ENCODE assay signal across 9 cellular contexts in the genomic region with DNA sequence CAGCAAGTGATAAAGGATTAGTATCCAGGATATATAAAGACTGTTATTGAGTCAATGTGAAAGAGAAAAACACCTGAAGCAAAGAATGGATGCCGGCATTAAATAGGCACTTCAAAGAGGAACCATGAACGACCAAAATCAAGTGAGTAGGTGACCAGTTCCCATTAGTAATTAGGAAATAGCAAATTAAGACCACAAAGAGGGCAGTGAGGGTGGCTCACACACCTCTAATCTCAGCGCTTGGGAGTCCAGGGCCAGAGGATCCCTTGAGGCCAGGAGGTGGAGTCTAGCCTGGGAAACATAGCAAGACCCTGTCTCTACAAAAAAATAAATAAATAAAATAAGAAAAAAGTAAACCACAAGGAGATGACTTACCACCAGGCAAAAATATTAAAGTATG. TPM values are rescaled to one million over a fixed set of nuclear protein-coding genes. Genes with fewer than 3 reads are reported as not detected.
A peak's percentile ranks its signal among the peaks of the same experiment; 100 is the strongest.
DNase-seq lines count a peak whose midpoint lies in the region; ATAC-seq, FAIRE-seq and TF ChIP-seq lines count a peak whose summit lies in the region.
"Had no signal": no experiment of that assay in that cellular context is flagged by ENCODE, and none has a peak within 500 bp of the region (broad histone marks: within the 10 kb centered on the region; RNA-seq: fewer than 3 reads in every experiment).

No MANE protein-coding gene starts in this region.

- H3K4me1 ChIP-seq in cardiac muscle cell (ENCODE audit: low read depth) (no peaks in the 10 kb centered on the region), HepG2 (ENCODE audit: insufficient read depth, low read length) (no peaks in the 10 kb centered on the region), upper lobe of right lung (peaks cover 13% of the 10 kb centered on the region)

- H3K9me3 ChIP-seq in cardiac muscle cell (ENCODE audit: low read depth) (no peaks in the 10 kb centered on the region), HepG2 (ENCODE audit: low read length) (no peaks in the 10 kb centered on the region), upper lobe of right lung (no peaks in the 10 kb centered on the region)

- H3K4me1 Mint-ChIP-seq in activated T-helper 2 cell treated with anti-CD3 and anti-CD28 coated beads, Interferon-gamma antibody, Interleukin-2, Interleukin-4, amounts not matched to agents 10 μg/mL and 5 μg/mL and 100 μg/mL, durations not matched to agents 14 hours and 24 hours and 36 hours (ENCODE audit: low read depth) = peaks cover 22% of the 10 kb centered on the region

- H3K79me2 ChIP-seq in HepG2 (ENCODE audit: insufficient read depth, low read length) = no peaks in the 10 kb centered on the region

- no peak overlapping the region for H2AFZ ChIP-seq in HepG2 (ENCODE audit: low read length)

- POLR2A ChIA-PET in HepG2 (lab: Yijun Ruan, JAX) = no interaction called here

- TF ChIP-seq CTCF in cardiac muscle cell (IDR thresholded peaks at IDR 0.05; ENCODE audit: low read depth, low read length) (no peak), HepG2 (CRISPR knock-in tag; IDR thresholded peaks at IDR 0.05) (no peak), upper lobe of right lung (IDR thresholded peaks at IDR 0.05) (no peak)

- peaks cover 28% of the 10 kb centered on the region for H3K27me3 ChIP-seq in cardiac muscle cell
- H3K27me3 ChIP-seq in HepG2 (ENCODE audit: control insufficient read depth in 1 of 2, insufficient read depth in 2 of 2, low read length in 2 of 2) = peaks cover 4 to 67% of the 10 kb centered on the region in 2 experiments; a peak in 4 of 5 replicates
- no peaks in the 10 kb centered on the region for H3K27me3 ChIP-seq in upper lobe of right lung

- peaks cover 20% of the 10 kb centered on the region for H3K27me3 Mint-ChIP-seq in activated T-helper 2 cell treated with anti-CD3 and anti-CD28 coated beads, Interferon-gamma antibody, Interleukin-2, Interleukin-4, amounts not matched to agents 10 μg/mL and 5 μg/mL and 100 μg/mL, durations not matched to agents 14 hours and 24 hours and 36 hours (ENCODE audit: low read depth)

- no TSS peak for BruUV-seq in HepG2 (replicated peaks; lab: Mats Ljungman, UMichigan)

- no peaks in the 10 kb centered on the region for H4K20me1 ChIP-seq in HepG2 (ENCODE audit: insufficient read depth, low read length)

- H3K36me3 ChIP-seq in cardiac muscle cell (no peaks in the 10 kb centered on the region), HepG2 (replicated peaks in 1 of 2; ENCODE audit: control insufficient read depth in 1 of 2, insufficient read depth in 2 of 2, low read length in 2 of 2) (no peaks in the 10 kb centered on the region), upper lobe of right lung (no peaks in the 10 kb centered on the region)

- no peak for DNase-seq in cardiac muscle cell (ENCODE audit: low read depth in 1 of 2, low spot score in 1 of 2)
- DNase-seq in left ventricle myocardium superior = no peak
- DNase-seq in activated T-helper 2 cell treated with anti-CD3 and anti-CD28 coated beads, Interferon-gamma antibody, Interleukin-2, Interleukin-4, amounts not matched to agents 10 μg/mL and 5 μg/mL and 100 μg/mL, durations not matched to agents 14 hours and 24 hours and 36 hours (ENCODE audit: low spot score) = no peak
- DNase-seq in HepG2 (ENCODE audit: low spot score) = no peak
- DNase-seq in upper lobe of right lung = no peak
- DNase-seq in AG20443 (ENCODE audit: low spot score) = no peak
- DNase-seq in kidney tubule cell (ENCODE audit: low spot score) = no peak

- in situ Hi-C loops in HepG2 (cut with HindIII; ENCODE audit: extremely low pct_ligation_motif_present, low pct_unique_long_range_greater_than_20kb) = loop anchor here (10.0 kb wide), 1 partner anchor 180 kb away; no protein-coding TSS in a partner anchor

- 0 out of 2 replicates have a peak overlapping the region, but pooled peaks have one; percentile 77 for H3K4me2 ChIP-seq in HepG2 (ENCODE audit: low read depth, low read length)

- TF ChIP-seq POLR2A in HepG2 (IDR thresholded peaks at IDR 0.05; ENCODE audit: insufficient read depth in 1 of 2, low read depth in 2 of 2, low read length in 2 of 2) = no peak

- no peak for FAIRE-seq in HepG2 (lab: Jason Lieb, UNC)

- H3K36me3 Mint-ChIP-seq in activated T-helper 2 cell treated with anti-CD3 and anti-CD28 coated beads, Interferon-gamma antibody, Interleukin-2, Interleukin-4, amounts not matched to agents 10 μg/mL and 5 μg/mL and 100 μg/mL, durations not matched to agents 14 hours and 24 hours and 36 hours (ENCODE audit: low read depth) = no peaks in the 10 kb centered on the region

- TF ChIP-seq RAD21 in HepG2 (CRISPR knock-in tag; IDR thresholded peaks at IDR 0.05) = no peak

- H3K4me3 Mint-ChIP-seq in activated T-helper 2 cell treated with anti-CD3 and anti-CD28 coated beads, Interferon-gamma antibody, Interleukin-2, Interleukin-4, amounts not matched to agents 10 μg/mL and 5 μg/mL and 100 μg/mL, durations not matched to agents 14 hours and 24 hours and 36 hours (ENCODE audit: low read depth) = peak overlapping the region; percentile 79

- no peak overlapping the region for H3K27ac ChIP-seq in cardiac muscle cell
- H3K27ac ChIP-seq in HepG2 (ENCODE audit: extremely low read length, insufficient read depth, low read length) = no peak overlapping the region
- no peak overlapping the region for H3K27ac ChIP-seq in upper lobe of right lung

- TF ChIP-seq EP300 in HepG2 (IDR thresholded peaks at IDR 0.05; ENCODE audit: low read depth in 2 of 2, low read length in 2 of 2) = no peak
- TF ChIP-seq EP300 in HepG2 (CRISPR knock-in tag; IDR thresholded peaks at IDR 0.05; ENCODE audit: borderline replicate concordance) = no peak

- no peak for ATAC-seq in left ventricle myocardium superior
- no peak for ATAC-seq in HepG2
- ATAC-seq in upper lobe of right lung = no peak
- ATAC-seq in HG03108 (IDR thresholded peaks at IDR 0.05; ENCODE audit: unreplicated experiment) = no peak

- no peaks in the 10 kb centered on the region for H3K9me3 Mint-ChIP-seq in activated T-helper 2 cell treated with anti-CD3 and anti-CD28 coated beads, Interferon-gamma antibody, Interleukin-2, Interleukin-4, amounts not matched to agents 10 μg/mL and 5 μg/mL and 100 μg/mL, durations not matched to agents 14 hours and 24 hours and 36 hours

- CTCF ChIA-PET in HepG2 (lab: Yijun Ruan, JAX; ENCODE audit: low intra/inter-chr PET ratio, low total read pairs) = no interaction called here

- H3K27ac Mint-ChIP-seq in activated T-helper 2 cell treated with anti-CD3 and anti-CD28 coated beads, Interferon-gamma antibody, Interleukin-2, Interleukin-4, amounts not matched to agents 10 μg/mL and 5 μg/mL and 100 μg/mL, durations not matched to agents 14 hours and 24 hours and 36 hours = peak overlapping the region; percentile 52

- WGBS in HepG2 (ENCODE audit: low lambda C conversion rate) = 79% methylated on average over 3 of the region's 3 CpGs

- H3K4me3 ChIP-seq in cardiac muscle cell (peak overlapping the region; percentile 45), HepG2 (replicated peaks in 1 of 3; ENCODE audit: insufficient read depth in 1 of 3, low read depth in 2 of 3, low read length in 3 of 3) (no peak overlapping the region; a peak in 1 of 6 replicates), upper lobe of right lung (peak overlapping the region; percentile 75)

- intact Hi-C loops in left ventricle myocardium superior (cut with micrococcal nuclease) (no loop called here), HepG2 (cut with micrococcal nuclease; ENCODE audit: unreplicated experiment) (no loop called here), upper lobe of right lung (cut with DNase I) (no loop called here)
- intact Hi-C loops in activated T-helper 2 cell treated with anti-CD3 and anti-CD28 coated beads, Interferon-gamma antibody, Interleukin-2, Interleukin-4, amounts not matched to agents 10 μg/mL and 5 μg/mL and 100 μg/mL, durations not matched to agents 14 hours and 24 hours and 36 hours (cut with micrococcal nuclease) = loop anchor here (2.0 kb wide), 1 partner anchor 16 kb away; no protein-coding TSS in a partner anchor

- H3K9ac ChIP-seq in HepG2 (ENCODE audit: insufficient read depth, low read depth, low read length) = no peak overlapping the region

TF ChIP-seq in HepG2, 621 proteins besides CTCF, POLR2A, EP300 and RAD21:
- TF ChIP-seq CBX1 (IDR thresholded peaks at IDR 0.05; ENCODE audit: low read depth) = no peak

RNA-seq across cellular contexts. Expression of a gene that starts 1.5 kb away (rescaled TPM):
- not detected in 2 replicates for total RNA-seq in cardiac muscle cell
- not detected in 2 replicates for polyA plus RNA-seq in cardiac muscle cell
- not detected for total RNA-seq in left ventricle myocardium superior
- total RNA-seq in activated T-helper 2 cell treated with anti-CD3 and anti-CD28 coated beads, Interferon-gamma antibody, Interleukin-2, Interleukin-4, amounts not matched to agents 10 μg/mL and 5 μg/mL and 100 μg/mL, durations not matched to agents 14 hours and 24 hours and 36 hours = not detected in 2 replicates
- not detected in 2 replicates for total RNA-seq in HepG2 (2016; rRNA removed; fragmentation: Illumina TruSeq; extraction: Trizol)
- not detected in 2 replicates for total RNA-seq in HepG2 (2016; cell fraction: cytosol; rRNA removed; fragmentation: Illumina TruSeq; extraction: Trizol; ENCODE audit: low read depth)
- total RNA-seq in HepG2 (2016; cell fraction: insoluble cytoplasmic fraction; rRNA removed; fragmentation: Illumina TruSeq; extraction: Trizol) = not detected in 2 replicates
- not detected in 2 replicates for total RNA-seq in HepG2 (2016; cell fraction: membrane; rRNA removed; fragmentation: Illumina TruSeq; extraction: Trizol)
- total RNA-seq in HepG2 (2016; cell fraction: nucleus; rRNA removed; fragmentation: Illumina TruSeq; extraction: Trizol) = not detected in 2 replicates
- not detected in 2 replicates for polyA plus RNA-seq in HepG2 (2011; rRNA removed)
- polyA plus RNA-seq in HepG2 (2011; cell fraction: cytosol; rRNA removed) = not detected in 2 replicates
- polyA plus RNA-seq in HepG2 (2011; cell fraction: nucleus; rRNA removed) = not detected in 2 replicates
- not detected in 2 replicates for polyA plus RNA-seq in HepG2 (2012)
- polyA plus RNA-seq in HepG2 (2016; cell fraction: cytosol; fragmentation: Illumina TruSeq; extraction: Trizol; ENCODE audit: low read depth) = not detected in 2 replicates
- polyA plus RNA-seq in HepG2 (2016; cell fraction: insoluble cytoplasmic fraction; fragmentation: Illumina TruSeq; extraction: Trizol; ENCODE audit: low read depth) = not detected in 2 replicates
- not detected in 2 replicates for polyA plus RNA-seq in HepG2 (2016; cell fraction: membrane; fragmentation: Illumina TruSeq; extraction: Trizol; ENCODE audit: low read depth)
- not detected in 2 replicates for polyA plus RNA-seq in HepG2 (2016; cell fraction: nucleus; fragmentation: Illumina TruSeq; extraction: Trizol; ENCODE audit: insufficient read depth, low read depth)
- not detected in 2 replicates for polyA minus RNA-seq in HepG2 (2011; rRNA and poly(A)+ RNA removed; ENCODE audit: low replicate concordance)
- polyA minus RNA-seq in HepG2 (2011; cell fraction: cytosol; rRNA and poly(A)+ RNA removed) = not detected in 2 replicates
- not detected in 2 replicates for polyA minus RNA-seq in HepG2 (2011; cell fraction: nucleus; rRNA and poly(A)+ RNA removed)
- not detected for total RNA-seq in upper lobe of right lung
- total RNA-seq: lower leg skin had no signal

Comparison
In these comparisons a context has a peak if more than half of its experiments do, and no peak if none do; other contexts are left out.
1. H3K4me3 ChIP-seq: peak in cardiac muscle cell (single experiment) and upper lobe of right lung (single experiment); none in HepG2 (0 of 3).